Comparison of ENCODE assay signal across 14 cellular contexts in the genomic region with DNA sequence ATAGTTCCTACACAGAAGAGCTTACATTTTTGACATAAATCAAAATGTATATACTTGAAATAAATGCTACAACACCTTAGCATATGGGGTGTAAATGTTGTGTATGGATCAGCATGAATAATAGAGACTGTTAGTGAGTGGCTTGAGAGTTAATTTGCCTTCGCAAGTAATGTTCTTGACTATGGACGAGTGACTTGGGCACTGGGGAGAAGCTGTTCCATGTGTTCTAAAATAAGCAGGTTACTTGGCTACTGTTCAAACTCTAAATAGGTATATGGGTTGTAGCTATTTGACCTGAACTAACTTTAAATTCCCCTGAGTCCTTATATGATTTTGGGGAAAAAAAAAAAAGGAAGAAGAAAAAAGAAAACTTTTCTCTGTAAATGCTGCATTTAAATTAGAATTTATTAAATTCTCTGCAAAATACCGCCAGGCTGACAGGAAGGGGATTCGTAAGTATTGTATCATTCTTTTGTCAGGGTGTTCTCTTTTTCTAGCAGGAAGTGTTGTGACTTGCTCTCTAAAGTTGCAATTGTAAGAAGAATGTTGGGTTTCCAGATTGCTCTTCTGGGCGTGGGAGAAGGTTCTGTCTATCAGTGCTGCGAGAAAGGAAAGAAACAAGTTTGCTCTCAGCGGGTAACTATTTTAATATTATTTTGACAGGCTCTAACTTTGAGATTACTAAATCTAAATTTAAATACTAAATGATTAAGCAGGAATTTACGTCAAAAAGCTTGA. TPM values are rescaled to one million over a fixed set of nuclear protein-coding genes. Genes with fewer than 3 reads are reported as not detected.
DNase-seq lines count a peak whose midpoint lies in the region; ATAC-seq and TF ChIP-seq lines count a peak whose summit lies in the region.
"Had no signal": no experiment of that assay in that cellular context is flagged by ENCODE, and none has a peak within 500 bp of the region (broad histone marks: within the 10 kb centered on the region; RNA-seq: fewer than 3 reads in every experiment).

No MANE protein-coding gene starts in this region.

- WGBS in spleen, 5 donors = 26 to 47% (median 34%) methylated on average over 8 of the region's 8 CpGs

- peak overlapping the region; percentile 87 for H3K27ac Mint-ChIP-seq in MCF 10A (ENCODE audit: low read depth, unreplicated experiment)
- H3K27ac Mint-ChIP-seq: activated naive CD8-positive, alpha-beta T cell treated with anti-CD3 and anti-CD28 coated beads, Interleukin-2, amount 50 U/mL, for 24 hours had no signal

- no peaks in the 10 kb centered on the region for H3K36me3 ChIP-seq in spleen
- no peaks in the 10 kb centered on the region; the same call in 1 of the 2 replicates for H3K36me3 ChIP-seq in MG63
- H3K36me3 ChIP-seq: neutrophil had no signal

- H3K4me3 Mint-ChIP-seq in MCF 10A (ENCODE audit: unreplicated experiment) = peak overlapping the region; percentile 72
- H3K4me3 Mint-ChIP-seq: activated naive CD8-positive, alpha-beta T cell treated with anti-CD3 and anti-CD28 coated beads, Interleukin-2, amount 50 U/mL, for 24 hours had no signal

- CTCF ChIA-PET in MCF 10A (lab: Yijun Ruan, JAX) = interaction anchor here (0.6 kb wide), 1 partner anchor 20 kb away, joined by 5 read pairs; no protein-coding TSS in a partner anchor

- H3K9me3 ChIP-seq in spleen (no peaks in the 10 kb centered on the region), MG63 (no peaks in the 10 kb centered on the region)
- H3K9me3 ChIP-seq: neutrophil had no signal

- POLR2A ChIA-PET in MCF 10A (lab: Yijun Ruan, JAX) = interaction anchor here (1.0 to 8.0 kb wide), 11 partner anchors 10 to 248 kb away, joined by 3 to 160 read pairs (median 4); partner anchors contain the start of gene PLS3

- TF ChIP-seq CTCF in MCF 10A (IDR thresholded peaks at IDR 0.05; ENCODE audit: unreplicated experiment) (no peak), spleen (IDR thresholded peaks at IDR 0.05 in 8 of 11, conservative IDR thresholded peaks at IDR 0.05 in 3 of 11) (no peak)

- H3K27me3 Mint-ChIP-seq in MCF 10A (ENCODE audit: insufficient read depth, unreplicated experiment) = peaks cover 92% of the 10 kb centered on the region
- H3K27me3 Mint-ChIP-seq: activated naive CD8-positive, alpha-beta T cell treated with anti-CD3 and anti-CD28 coated beads, Interleukin-2, amount 50 U/mL, for 24 hours had no signal

- peaks cover 16% of the 10 kb centered on the region for H3K36me3 Mint-ChIP-seq in MCF 10A (ENCODE audit: insufficient read depth, unreplicated experiment)

- peaks cover 12% of the 10 kb centered on the region for H3K4me1 Mint-ChIP-seq in MCF 10A (ENCODE audit: insufficient read depth, unreplicated experiment)

- peaks cover 0 to 11% (median 0%) of the 10 kb centered on the region in 7 donors for H3K27me3 ChIP-seq in spleen (replicated peaks in 1 of 7)
- no peaks in the 10 kb centered on the region for H3K27me3 ChIP-seq in MG63
- H3K27me3 ChIP-seq: neutrophil had no signal

- peak overlapping the region in 1 of 8 donors; percentile 19 for H3K4me3 ChIP-seq in spleen
- no peak overlapping the region for H3K4me3 ChIP-seq in MG63

- DNase-seq in HT1080 (ENCODE audit: low read depth) (peak; percentile 70), MCF 10A (ENCODE audit: unreplicated experiment) (peak; percentile 56), hepatic stellate cell (ENCODE audit: low spot score) (peak; percentile 23), spleen (no peak), MG63 (no peak), KBM-7 (no peak)
- DNase-seq: activated CD4-positive, alpha-beta T cell treated with anti-CD3 and anti-CD28 coated beads for 48 hours; activated naive CD8-positive, alpha-beta T cell treated with anti-CD3 and anti-CD28 coated beads, Interleukin-2, amount 50 U/mL, for 24 hours; DND-41; hippocampal formation; stimulated activated CD8-positive, alpha-beta memory T cell treated with anti-CD3 and anti-CD28 coated beads, Interleukin-4, amount 100 ng/mL, for 48 hours had no signal

- H3K27ac ChIP-seq in spleen = peak overlapping the region in 5 of 8 donors; percentile 23 to 41 (median 38)
- H3K27ac ChIP-seq: neutrophil had no signal

- TSS peak; percentile 23 for BruUV-seq in MCF 10A (replicated peaks; lab: Mats Ljungman, UMichigan)

- no peaks in the 10 kb centered on the region for H3K4me1 ChIP-seq in spleen

- TF ChIP-seq POLR2A in spleen (IDR thresholded peaks at IDR 0.05) = no peak

- ATAC-seq in HG03469 (IDR thresholded peaks at IDR 0.05; ENCODE audit: unreplicated experiment) (no peak), HG02610 (IDR thresholded peaks at IDR 0.05; ENCODE audit: unreplicated experiment) (no peak)
- ATAC-seq: activated naive CD8-positive, alpha-beta T cell treated with anti-CD3 and anti-CD28 coated beads, Interleukin-2, amount 50 U/mL, for 24 hours had no signal

- no peaks in the 10 kb centered on the region for H3K9me3 Mint-ChIP-seq in MCF 10A (ENCODE audit: unreplicated experiment)
- H3K9me3 Mint-ChIP-seq: activated naive CD8-positive, alpha-beta T cell treated with anti-CD3 and anti-CD28 coated beads, Interleukin-2, amount 50 U/mL, for 24 hours had no signal

- intact Hi-C loops in MCF 10A (cut with micrococcal nuclease) = loop anchor here (1.0 kb wide), 1 partner anchor 32 kb away; the partner anchor contains the start of gene PLS3
- intact Hi-C loops in spleen (cut with DNase I; ENCODE audit: low total_unique reads) = no loop called here

- in situ Hi-C loops in KBM-7 (cut with MboI; ENCODE audit: low pct_unique_long_range_greater_than_20kb, low sequenced_read_pairs) = no loop called here

RNA-seq across cellular contexts. Expression of gene PLS3, which starts 32.2 kb away (rescaled TPM):
- total RNA-seq in HT1080 (2014; rRNA removed; shearing (Covaris generic)) = 110 and 121 TPM in 2 replicates
- polyA plus RNA-seq in HT1080 (2015; cell fraction: cytosol; rRNA removed) = 161 and 188 TPM in 2 replicates
- polyA plus RNA-seq in HT1080 (2015; cell fraction: nucleus; rRNA removed) = 265 and 308 TPM in 2 replicates
- 127 and 147 TPM in 2 replicates for total RNA-seq in MCF 10A (2022)
- 100 to 1,000 TPM in 6 of 7 donors, 10 to 100 TPM in 1; 82.0 to 159 (median 120) TPM for total RNA-seq in spleen
- 10 to 100 TPM; 20.3 to 57.0 (median 23.7) TPM for polyA plus RNA-seq in spleen
- total RNA-seq in MG63 (2014; rRNA removed; shearing (Covaris generic); ENCODE audit: low replicate concordance) = 112 and 140 TPM in 2 replicates

Comparison
In these comparisons a context has a peak if more than half of its experiments do, and no peak if none do; other contexts are left out.
1. DNase-seq: peak in HT1080 (single experiment), MCF 10A (single experiment) and hepatic stellate cell (single experiment); none in spleen (single experiment), MG63 (single experiment) and KBM-7 (single experiment).